2 cellular contexts compared by ENCODE assay signal in genomic region chr12:67876305-67876915, GRCh38.
TF ChIP-seq lines count a peak whose summit lies in the region.

No MANE protein-coding gene starts in this region.

TF ChIP-seq in H1, 55 proteins besides CTCF, POLR2A, EP300 and RAD21 (continues in another document):
- peak; percentile 49; the same call in 1 of the 2 replicates for TF ChIP-seq USF2 (IDR thresholded peaks at IDR 0.05; ENCODE audit: low read length)
- TF ChIP-seq RFX5 (IDR thresholded peaks at IDR 0.05; ENCODE audit: borderline replicate concordance, low read depth, low read length) = no peak
- no peak for TF ChIP-seq BACH1 (IDR thresholded peaks at IDR 0.05; ENCODE audit: low read length)
- TF ChIP-seq SRF (IDR thresholded peaks at IDR 0.05; ENCODE audit: low read depth, low read length) = no peak
- TF ChIP-seq BCL11A (IDR thresholded peaks at IDR 0.05; ENCODE audit: low read depth in 2 of 2, low read length in 2 of 2) = no peak
- TF ChIP-seq KDM1A (IDR thresholded peaks at IDR 0.05; ENCODE audit: borderline replicate concordance, low read length) = no peak
- no peak for TF ChIP-seq CREB1 (IDR thresholded peaks at IDR 0.05)
- no peak for TF ChIP-seq CHD7 (IDR thresholded peaks at IDR 0.05; ENCODE audit: insufficient replicate concordance, low read length)
- no peak for TF ChIP-seq CTBP2 (IDR thresholded peaks at IDR 0.05; ENCODE audit: borderline replicate concordance, insufficient read depth, insufficient read length, low read length)
- no peak for TF ChIP-seq EZH2 (IDR thresholded peaks at IDR 0.05; ENCODE audit: low read depth, low read length, severe bottlenecking)
- TF ChIP-seq ATF2 (IDR thresholded peaks at IDR 0.05; ENCODE audit: low read length) = peak; percentile 40; the same call in 1 of the 2 replicates
- TF ChIP-seq TBP (IDR thresholded peaks at IDR 0.05; ENCODE audit: low read depth, low read length) = no peak
- TF ChIP-seq ZNF274 (IDR thresholded peaks at IDR 0.05; ENCODE audit: borderline replicate concordance, extremely low read depth, low read length) = no peak

TF ChIP-seq in HEK293T, 16 proteins besides CTCF, POLR2A, EP300 and RAD21:
- no peak for TF ChIP-seq NFRKB (IDR thresholded peaks at IDR 0.05)
- TF ChIP-seq HDGF (IDR thresholded peaks at IDR 0.05; ENCODE audit: borderline replicate concordance) = no peak
